Comparison of ENCODE assay signal across 8 cellular contexts in the genomic region with DNA sequence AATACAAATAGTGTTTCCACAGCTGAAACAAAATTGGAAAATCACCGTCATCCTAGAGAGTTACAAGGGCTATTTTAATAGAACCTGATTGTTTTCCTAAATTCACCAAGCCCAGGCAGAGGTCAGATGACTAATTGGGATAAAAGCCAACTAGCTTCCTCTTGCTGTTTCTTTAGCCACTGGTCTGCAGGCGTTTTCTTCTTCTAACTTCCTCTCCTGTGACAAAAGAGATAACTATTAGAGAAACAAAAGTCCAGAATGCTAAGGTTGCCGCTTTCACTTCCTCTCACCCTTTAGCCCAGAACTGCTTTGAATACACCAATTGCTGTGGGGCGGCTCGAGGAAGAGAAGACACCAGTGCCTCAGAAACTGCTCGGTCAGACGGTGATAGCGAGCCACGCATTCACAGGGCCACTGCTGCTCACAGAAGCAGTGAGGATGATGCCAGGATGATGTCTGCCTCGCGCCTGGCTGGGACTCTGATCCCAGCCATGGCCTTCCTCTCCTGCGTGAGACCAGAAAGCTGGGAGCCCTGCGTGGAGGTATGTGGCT. TPM values are rescaled to one million over a fixed set of nuclear protein-coding genes. Genes with fewer than 3 reads are reported as not detected.
A peak's percentile ranks its signal among the peaks of the same experiment; 100 is the strongest.
DNase-seq lines count a peak whose midpoint lies in the region; ATAC-seq and TF ChIP-seq lines count a peak whose summit lies in the region.

A gene (plus strand): TSS at position 380 of the 552 bp plus-strand sequence. CDS start 70 bp downstream, at position 450.

- intact Hi-C loops in lower leg skin (cut with DNase I; ENCODE audit: low total_unique reads) = no loop called here
- intact Hi-C loops in stomach (cut with DNase I; ENCODE audit: low total_unique reads) = no loop called here

- TF ChIP-seq CTCF in lower leg skin (IDR thresholded peaks at IDR 0.05) (no peak), stomach (IDR thresholded peaks at IDR 0.05) (no peak)

- no peak for TF ChIP-seq EP300 in stomach (IDR thresholded peaks at IDR 0.05)

- TF ChIP-seq POLR2A in lower leg skin (IDR thresholded peaks at IDR 0.05) = no peak
- no peak for TF ChIP-seq POLR2A in stomach (IDR thresholded peaks at IDR 0.05)

- peak; percentile 66 for DNase-seq in NAMALWA (ENCODE audit: low spot score)
- peak; percentile 35 for DNase-seq in cerebellum (ENCODE audit: low spot score)
- peak; percentile 67 to 93 for DNase-seq in lower leg skin (ENCODE audit: low spot score in 2 of 2)
- DNase-seq in stomach = peak; percentile 54
- DNase-seq in activated CD4-positive, alpha-beta T cell treated with anti-CD3 and anti-CD28 coated beads for 1 hour = no peak
- no peak for DNase-seq in stimulated activated CD8-positive, alpha-beta memory T cell treated with anti-CD3 and anti-CD28 coated beads, Interleukin-4, amount 100 ng/mL, for 48 hours

- no peaks in the 10 kb centered on the region for H3K9me3 ChIP-seq in stomach

- peaks cover 0 to 7% (median 0%) of the 10 kb centered on the region in 4 donors for H3K36me3 ChIP-seq in stomach

- H3K27ac ChIP-seq in stomach = peak within 1 kb of the TSS; percentile 68 to 85 (median 77)

- H3K27me3 ChIP-seq in stomach = no peaks in the 10 kb centered on the region

- peak; percentile 100 for ATAC-seq in GM18502 (IDR thresholded peaks at IDR 0.05; ENCODE audit: poor library complexity, unreplicated experiment)
- ATAC-seq in HG02571 (IDR thresholded peaks at IDR 0.05; ENCODE audit: unreplicated experiment) = peak; percentile 99

- H3K4me3 ChIP-seq in lower leg skin (ENCODE audit: low read depth, poor library complexity, severe bottlenecking) (peak within 1 kb of the TSS; percentile 41), stomach (peak within 1 kb of the TSS; percentile 20 to 42 (median 38))

- 40 to 46% methylated on average over 13 of the region's 13 CpGs for WGBS in lower leg skin, 2 donors
- whole genome bisulfite sequencing in stomach, 5 donors = 5 to 19% (median 6%) methylated on average over 13 of the region's 13 CpGs

- peaks cover 5 to 19% (median 11%) of the 10 kb centered on the region in 4 donors for H3K4me1 ChIP-seq in stomach

RNA-seq across cellular contexts. Expression of the gene that starts here (rescaled TPM):
- total RNA-seq in cerebellum (8.4 TPM), lower leg skin (10 to 100 TPM in 1 of 4 donors, 1 to 10 TPM in 3; 3.9 to 11.3 (median 5.3) TPM), stomach (10 to 100 TPM in 2 of 5 donors, 1 to 10 TPM in 2, under 1 TPM in 1; 0.29 to 24.8 (median 9.9) TPM)
- 1 to 10 TPM in 2 of 3 donors, under 1 TPM in 1; 0.85 to 3.2 (median 3.1) TPM for polyA plus RNA-seq in stomach

Comparison
In these comparisons a context has a peak if more than half of its experiments do, and no peak if none do; other contexts are left out.
1. DNase-seq: peak in NAMALWA (single experiment), cerebellum (single experiment), lower leg skin (2 of 2) and stomach (single experiment); none in activated CD4-positive, alpha-beta T cell treated with anti-CD3 and anti-CD28 coated beads for 1 hour (single experiment) and stimulated activated CD8-positive, alpha-beta memory T cell treated with anti-CD3 and anti-CD28 coated beads, Interleukin-4, amount 100 ng/mL, for 48 hours (single experiment).